ENCODE assay signal across 1 cellular context in genomic region chr17:19531780-19532501, GRCh38.
TF ChIP-seq lines count a peak whose summit lies in the region.

No MANE protein-coding gene starts in this region.

TF ChIP-seq in HEK293, 187 proteins besides CTCF, POLR2A, EP300 and RAD21:
- TF ChIP-seq REST (tag by site-specific recombination; IDR thresholded peaks at IDR 0.05) = no peak
- no peak for TF ChIP-seq ZNF302 (tag by site-specific recombination; IDR thresholded peaks at IDR 0.05; ENCODE audit: low read depth)
- TF ChIP-seq ZNF514 (tag by site-specific recombination; IDR thresholded peaks at IDR 0.05) = no peak
- no peak for TF ChIP-seq ZNF280D (tag by site-specific recombination; IDR thresholded peaks at IDR 0.05)
- peak; percentile 77 for TF ChIP-seq ZNF121 (tag by site-specific recombination; IDR thresholded peaks at IDR 0.05)
- TF ChIP-seq ZBTB44 (tag by site-specific recombination; IDR thresholded peaks at IDR 0.05) = no peak
